ENCODE assay signal across 8 cellular contexts in genomic region chr11:18203723-18204122, GRCh38. TPM values are rescaled to one million over a fixed set of nuclear protein-coding genes. Genes with fewer than 3 reads are reported as not detected.
DNase-seq lines count a peak whose midpoint lies in the region; ATAC-seq and TF ChIP-seq lines count a peak whose summit lies in the region.

No MANE protein-coding gene starts in this region.

- intact Hi-C loops in body of pancreas (cut with DNase I) = no loop called here
- intact Hi-C loops in activated T-helper 1 cell treated with anti-CD3 and anti-CD28 coated beads, Interleukin-12 subunit alpha, Interleukin-12 subunit beta, Interleukin-2, Interleukin-4 antibody, amounts not matched to agents 30 ng/mL and 10 ng/mL and 1 ng/mL, durations not matched to agents 14 hours and 24 hours and 36 hours (cut with micrococcal nuclease) = loop anchor here (10.0 kb wide), 1 partner anchor 209 kb away; no protein-coding TSS in a partner anchor

- ATAC-seq in body of pancreas = no peak

- H3K27ac ChIP-seq in HUES48 (ENCODE audit: low read depth, low read length) = no peak overlapping the region
- no peak overlapping the region for H3K27ac ChIP-seq in WERI-Rb-1
- no peak overlapping the region for H3K27ac ChIP-seq in body of pancreas

- no peaks in the 10 kb centered on the region for H3K9me3 ChIP-seq in HUES48 (ENCODE audit: control insufficient read depth, insufficient read depth, low read length)
- H3K9me3 ChIP-seq in WERI-Rb-1 (ENCODE audit: severe bottlenecking) = no peaks in the 10 kb centered on the region
- no peaks in the 10 kb centered on the region for H3K9me3 ChIP-seq in body of pancreas

- no peaks in the 10 kb centered on the region for H3K9me3 Mint-ChIP-seq in activated T-helper 1 cell treated with anti-CD3 and anti-CD28 coated beads, Interleukin-12 subunit alpha, Interleukin-12 subunit beta, Interleukin-2, Interleukin-4 antibody, amounts not matched to agents 30 ng/mL and 10 ng/mL and 1 ng/mL, durations not matched to agents 14 hours and 24 hours and 36 hours

- no peak overlapping the region for H3K9ac ChIP-seq in HUES48 (ENCODE audit: low read depth, low read length)

- peaks cover 2% of the 10 kb centered on the region for H3K36me3 Mint-ChIP-seq in activated T-helper 1 cell treated with anti-CD3 and anti-CD28 coated beads, Interleukin-12 subunit alpha, Interleukin-12 subunit beta, Interleukin-2, Interleukin-4 antibody, amounts not matched to agents 30 ng/mL and 10 ng/mL and 1 ng/mL, durations not matched to agents 14 hours and 24 hours and 36 hours (ENCODE audit: low read depth)

- H3K27me3 Mint-ChIP-seq in activated T-helper 1 cell treated with anti-CD3 and anti-CD28 coated beads, Interleukin-12 subunit alpha, Interleukin-12 subunit beta, Interleukin-2, Interleukin-4 antibody, amounts not matched to agents 30 ng/mL and 10 ng/mL and 1 ng/mL, durations not matched to agents 14 hours and 24 hours and 36 hours (ENCODE audit: insufficient read depth) = peaks cover 41% of the 10 kb centered on the region

- 10 to 25% methylated on average over 6 of the region's 6 CpGs for WGBS in body of pancreas, 2 donors

- peaks cover 6% of the 10 kb centered on the region for H3K4me1 Mint-ChIP-seq in activated T-helper 1 cell treated with anti-CD3 and anti-CD28 coated beads, Interleukin-12 subunit alpha, Interleukin-12 subunit beta, Interleukin-2, Interleukin-4 antibody, amounts not matched to agents 30 ng/mL and 10 ng/mL and 1 ng/mL, durations not matched to agents 14 hours and 24 hours and 36 hours (ENCODE audit: low read depth)

- TF ChIP-seq CTCF in WERI-Rb-1 (IDR thresholded peaks at IDR 0.05; ENCODE audit: low read depth, low read length) (peak; percentile 77), body of pancreas (IDR thresholded peaks at IDR 0.05) (no peak)

- no peaks in the 10 kb centered on the region for H3K27me3 ChIP-seq in HUES48 (ENCODE audit: control insufficient read depth, insufficient read depth, low read length)
- H3K27me3 ChIP-seq in WERI-Rb-1 (ENCODE audit: insufficient read depth, low read depth, severe bottlenecking) = no peaks in the 10 kb centered on the region
- H3K27me3 ChIP-seq in body of pancreas = no peaks in the 10 kb centered on the region

- no peak overlapping the region for H3K27ac Mint-ChIP-seq in activated T-helper 1 cell treated with anti-CD3 and anti-CD28 coated beads, Interleukin-12 subunit alpha, Interleukin-12 subunit beta, Interleukin-2, Interleukin-4 antibody, amounts not matched to agents 30 ng/mL and 10 ng/mL and 1 ng/mL, durations not matched to agents 14 hours and 24 hours and 36 hours

- H3K4me1 ChIP-seq in HUES48 (ENCODE audit: control insufficient read depth, insufficient read depth, low read length) (no peaks in the 10 kb centered on the region), body of pancreas (no peaks in the 10 kb centered on the region)

- 0 out of 2 replicates have a peak overlapping the region, but pooled peaks have one; percentile 31 for H3K4me3 ChIP-seq in HUES48 (ENCODE audit: low read depth, low read length)
- no peak overlapping the region for H3K4me3 ChIP-seq in WERI-Rb-1 (ENCODE audit: low read depth, low read length)
- no peak overlapping the region for H3K4me3 ChIP-seq in body of pancreas

- H3K4me3 Mint-ChIP-seq in activated T-helper 1 cell treated with anti-CD3 and anti-CD28 coated beads, Interleukin-12 subunit alpha, Interleukin-12 subunit beta, Interleukin-2, Interleukin-4 antibody, amounts not matched to agents 30 ng/mL and 10 ng/mL and 1 ng/mL, durations not matched to agents 14 hours and 24 hours and 36 hours = no peak overlapping the region

- TF ChIP-seq POLR2A in body of pancreas (IDR thresholded peaks at IDR 0.05) = no peak

- in situ Hi-C loops in G401 (cut with HindIII; ENCODE audit: low sequenced_read_pairs) = no loop called here

- peak; percentile 2 for DNase-seq in G401 (ENCODE audit: low spot score)
- peak; percentile 56 for DNase-seq in WERI-Rb-1
- peak; percentile 16 for DNase-seq in kidney tubule cell (ENCODE audit: low spot score)
- no peak for DNase-seq in NK-92 treated with Interleukin-12 subunit alpha and Interleukin-12 subunit beta, amount 100 ng/mL, for 24 hours (lab: John Stamatoyannopoulos, UW)
- DNase-seq in body of pancreas = no peak
- no peak for DNase-seq in activated T-helper 1 cell treated with anti-CD3 and anti-CD28 coated beads, Interleukin-12 subunit alpha, Interleukin-12 subunit beta, Interleukin-2, Interleukin-4 antibody, amounts not matched to agents 30 ng/mL and 10 ng/mL and 1 ng/mL, durations not matched to agents 14 hours and 24 hours and 36 hours (ENCODE audit: low spot score)
- DNase-seq in effector CD8-positive, alpha-beta T cell (lab: John Stamatoyannopoulos, UW) = no peak

- H3K36me3 ChIP-seq in HUES48 (ENCODE audit: control insufficient read depth, insufficient read depth, low read length) (no peaks in the 10 kb centered on the region), WERI-Rb-1 (no peaks in the 10 kb centered on the region), body of pancreas (replicated peaks in 1 of 2; ENCODE audit: insufficient read depth in 1 of 2, low read depth in 2 of 2) (no peaks in the 10 kb centered on the region)

RNA-seq across cellular contexts. Expression of gene MRGPRX4, which starts 31.1 kb away (rescaled TPM):
- not detected in 2 replicates for total RNA-seq in G401 (2014; rRNA removed; shearing (Covaris generic))
- total RNA-seq in body of pancreas = not detected
- not detected in 2 replicates for total RNA-seq in activated T-helper 1 cell treated with anti-CD3 and anti-CD28 coated beads, Interleukin-12 subunit alpha, Interleukin-12 subunit beta, Interleukin-2, Interleukin-4 antibody, amounts not matched to agents 30 ng/mL and 10 ng/mL and 1 ng/mL, durations not matched to agents 14 hours and 24 hours and 36 hours

RNA-seq across cellular contexts. Expression of gene SAA4, which starts 32.9 kb away (rescaled TPM):
- not detected in 2 replicates for total RNA-seq in G401 (2014; rRNA removed; shearing (Covaris generic))
- total RNA-seq in body of pancreas = not detected
- not detected in 2 replicates for total RNA-seq in activated T-helper 1 cell treated with anti-CD3 and anti-CD28 coated beads, Interleukin-12 subunit alpha, Interleukin-12 subunit beta, Interleukin-2, Interleukin-4 antibody, amounts not matched to agents 30 ng/mL and 10 ng/mL and 1 ng/mL, durations not matched to agents 14 hours and 24 hours and 36 hours

RNA-seq across cellular contexts. Expression of gene SAA2, which starts 44.7 kb away (rescaled TPM):
- not detected in 2 replicates for total RNA-seq in G401 (2014; rRNA removed; shearing (Covaris generic))
- total RNA-seq in body of pancreas = 10 to 100 TPM in 1 of 2 donors, 1 to 10 TPM in 1; 9.3 to 18.1 TPM
- total RNA-seq in activated T-helper 1 cell treated with anti-CD3 and anti-CD28 coated beads, Interleukin-12 subunit alpha, Interleukin-12 subunit beta, Interleukin-2, Interleukin-4 antibody, amounts not matched to agents 30 ng/mL and 10 ng/mL and 1 ng/mL, durations not matched to agents 14 hours and 24 hours and 36 hours = not detected in 2 replicates

Comparison
In these comparisons a context has a peak if more than half of its experiments do, and no peak if none do; other contexts are left out.
1. DNase-seq: peak in G401 (single experiment), WERI-Rb-1 (single experiment) and kidney tubule cell (single experiment); none in NK-92 treated with Interleukin-12 subunit alpha and Interleukin-12 subunit beta, amount 100 ng/mL, for 24 hours (single experiment), body of pancreas (0 of 4), activated T-helper 1 cell treated with anti-CD3 and anti-CD28 coated beads, Interleukin-12 subunit alpha, Interleukin-12 subunit beta, Interleukin-2, Interleukin-4 antibody, amounts not matched to agents 30 ng/mL and 10 ng/mL and 1 ng/mL, durations not matched to agents 14 hours and 24 hours and 36 hours (single experiment) and effector CD8-positive, alpha-beta T cell (single experiment).